ENCODE assay signal across 1 cellular context in the genomic region with DNA sequence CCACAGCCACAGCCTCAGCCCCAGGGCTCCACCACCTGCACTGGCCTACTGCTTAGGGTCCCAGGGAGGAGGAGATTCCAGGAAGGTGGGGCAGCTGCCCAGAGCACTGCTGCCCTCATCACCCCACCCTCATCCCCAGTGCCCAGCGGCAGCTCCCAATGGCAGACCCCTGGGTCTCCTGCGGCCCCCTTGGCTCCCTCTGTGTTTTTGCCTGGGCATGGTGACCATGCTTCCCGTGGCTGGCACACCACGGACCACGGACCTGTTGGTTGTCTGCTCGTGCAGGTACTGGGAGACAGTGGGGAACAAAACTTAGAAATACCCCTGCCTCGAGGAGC.
TF ChIP-seq lines count a peak whose summit lies in the region.

No MANE protein-coding gene starts in this region.

TF ChIP-seq in H1, 55 proteins besides CTCF, POLR2A, EP300 and RAD21:
- TF ChIP-seq RBBP5 (IDR thresholded peaks at IDR 0.05; ENCODE audit: borderline replicate concordance, low read depth, low read length), result no peak
- TF ChIP-seq FOSL1 (IDR thresholded peaks at IDR 0.05; ENCODE audit: insufficient read depth, low read depth, low read length), result no peak
- no peak for TF ChIP-seq TEAD4 (IDR thresholded peaks at IDR 0.05; ENCODE audit: low read depth, low read length)
- no peak for TF ChIP-seq KDM4A (IDR thresholded peaks at IDR 0.05; ENCODE audit: low read depth, low read length, severe bottlenecking)
- TF ChIP-seq SRF (IDR thresholded peaks at IDR 0.05; ENCODE audit: low read depth, low read length), result no peak
- no peak for TF ChIP-seq NRF1 (IDR thresholded peaks at IDR 0.05; ENCODE audit: low read depth, low read length)
- TF ChIP-seq CBX5 (IDR thresholded peaks at IDR 0.05; ENCODE audit: low read depth, low read length), result no peak
- TF ChIP-seq, protein P1, sequence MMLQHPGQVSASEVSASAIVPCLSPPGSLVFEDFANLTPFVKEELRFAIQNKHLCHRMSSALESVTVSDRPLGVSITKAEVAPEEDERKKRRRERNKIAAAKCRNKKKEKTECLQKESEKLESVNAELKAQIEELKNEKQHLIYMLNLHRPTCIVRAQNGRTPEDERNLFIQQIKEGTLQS (IDR thresholded peaks at IDR 0.05; ENCODE audit: insufficient read depth, low read depth, low read length), result no peak
- TF ChIP-seq SP4 (IDR thresholded peaks at IDR 0.05; ENCODE audit: low read length), result no peak
- no peak for TF ChIP-seq CEBPB (IDR thresholded peaks at IDR 0.05; ENCODE audit: low read depth, low read length)
- TF ChIP-seq ASH2L (IDR thresholded peaks at IDR 0.05; ENCODE audit: low read length), result no peak
- TF ChIP-seq EZH2 (IDR thresholded peaks at IDR 0.05; ENCODE audit: low read depth, low read length, severe bottlenecking), result no peak
- no peak for TF ChIP-seq GABPA (IDR thresholded peaks at IDR 0.05; ENCODE audit: borderline replicate concordance, insufficient read depth, low read length)
- TF ChIP-seq CHD7 (IDR thresholded peaks at IDR 0.05; ENCODE audit: insufficient replicate concordance, low read length), result no peak
- no peak for TF ChIP-seq TCF12 (IDR thresholded peaks at IDR 0.05; ENCODE audit: low read depth, low read length)
- no peak for TF ChIP-seq KDM1A (IDR thresholded peaks at IDR 0.05; ENCODE audit: borderline replicate concordance, low read length)
- TF ChIP-seq, protein P2, sequence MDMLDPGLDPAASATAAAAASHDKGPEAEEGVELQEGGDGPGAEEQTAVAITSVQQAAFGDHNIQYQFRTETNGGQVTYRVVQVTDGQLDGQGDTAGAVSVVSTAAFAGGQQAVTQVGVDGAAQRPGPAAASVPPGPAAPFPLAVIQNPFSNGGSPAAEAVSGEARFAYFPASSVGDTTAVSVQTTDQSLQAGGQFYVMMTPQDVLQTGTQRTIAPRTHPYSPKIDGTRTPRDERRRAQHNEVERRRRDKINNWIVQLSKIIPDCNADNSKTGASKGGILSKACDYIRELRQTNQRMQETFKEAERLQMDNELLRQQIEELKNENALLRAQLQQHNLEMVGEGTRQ (IDR thresholded peaks at IDR 0.05; ENCODE audit: low read length), result no peak
- no peak for TF ChIP-seq CBX8 (IDR thresholded peaks at IDR 0.05; ENCODE audit: borderline replicate concordance, low read depth, low read length)
- no peak for TF ChIP-seq HDAC6 (IDR thresholded peaks at IDR 0.05; ENCODE audit: low read depth, low read length)
TF ChIP-seq in H1: peak in this region for 0.
